In genomic region chr10:131584286-131584685, GRCh38 we compare ENCODE assay signal across 27 cellular contexts.
"Had no signal": no experiment of that assay in that cellular context is flagged by ENCODE, and none has a peak within 500 bp of the region (broad histone marks: within the 10 kb centered on the region; RNA-seq: fewer than 3 reads in every experiment).

No MANE protein-coding gene starts in this region.

- H3K4me3 ChIP-seq: adrenal gland had no signal

- H3K36me3 ChIP-seq: adrenal gland had no signal

- H3K9me3 ChIP-seq: adrenal gland had no signal

- H3K4me1 ChIP-seq: adrenal gland had no signal

- DNase-seq: activated CD4-positive, alpha-beta T cell treated with anti-CD3 and anti-CD28 coated beads for 48 hours; activated CD4-positive, alpha-beta T cell treated with anti-CD3 and anti-CD28 coated beads, Interleukin-2, amount 50 U/mL, for 4 hours; activated CD4-positive, CD25-positive, alpha-beta regulatory T cell treated with anti-CD3 and anti-CD28 coated beads, Interleukin-2, amount 50 U/mL, for 72 hours; activated naive CD4-positive, alpha-beta T cell treated with anti-CD3 and anti-CD28 coated beads, Interleukin-2, amount 50 U/mL, for 16 hours; activated naive CD8-positive, alpha-beta T cell treated with anti-CD3 and anti-CD28 coated beads, Interleukin-2, amount 10 ng/mL, durations not matched to agents 7 days and 5 days; activated T-cell treated with anti-CD3 and anti-CD28 coated beads for 4 hours; activated T-cell treated with anti-CD3 and anti-CD28 coated beads, Interleukin-2, amount 50 U/mL, for 48 hours; anterior cingulate cortex; caudate nucleus; IMR-90; Kasumi-1; KBM-7; NCI-H1105 treated with DMSO at 0.1 percent for 48 hours; NCI-H146; NCI-H187 treated with DMSO at 0.1 percent for 48 hours; NCI-H2081 treated with DMSO at 0.1 percent for 48 hours; NCI-H2171; NCI-H2227 treated with DMSO at 0.1 percent for 48 hours; NCI-H446 treated with DMSO at 0.1 percent for 48 hours; NCI-H524 treated with DMSO at 0.1 percent for 48 hours; NK-92 treated with Interleukin-12 subunit alpha and Interleukin-12 subunit beta, amount 100 ng/mL, for 24 hours; SHP77 treated with DMSO at 0.1 percent for 48 hours; T-helper 17 cell; T-helper 9 cell had no signal

- H3K27me3 ChIP-seq: adrenal gland had no signal

- ATAC-seq: activated T-helper 17 cell treated with anti-CD3 and anti-CD28 coated beads, Interleukin-2, amount 50 U/mL, for 72 hours; T-helper 17 cell; WTC11 had no signal

- H3K27ac ChIP-seq: adrenal gland had no signal
